26 cellular contexts compared by ENCODE assay signal in genomic region chr7:27900006-27900405, GRCh38.
DNase-seq lines count a peak whose midpoint lies in the region; ATAC-seq, FAIRE-seq and TF ChIP-seq lines count a peak whose summit lies in the region.
"Had no signal": no experiment of that assay in that cellular context is flagged by ENCODE, and none has a peak within 500 bp of the region (broad histone marks: within the 10 kb centered on the region; RNA-seq: fewer than 3 reads in every experiment).

No MANE protein-coding gene starts in this region.

- intact Hi-C loops in gastrocnemius medialis (cut with DNase I; ENCODE audit: low total_unique reads) (no loop called here), dorsolateral prefrontal cortex (cut with DNase I) (no loop called here)

- peak overlapping the region; percentile 72 for H3K27ac Mint-ChIP-seq in activated naive CD8-positive, alpha-beta T cell treated with anti-CD3 and anti-CD28 coated beads, Interleukin-2, amount 10 ng/mL, durations not matched to agents 7 days and 5 days
- no peak overlapping the region for H3K27ac Mint-ChIP-seq in activated naive CD8-positive, alpha-beta T cell treated with anti-CD3 and anti-CD28 coated beads for 36 hours
- no peak overlapping the region for H3K27ac Mint-ChIP-seq in T-helper 17 cell
- H3K27ac Mint-ChIP-seq: type B pancreatic cell had no signal

- POLR2A ChIA-PET in activated naive CD8-positive, alpha-beta T cell treated with anti-CD3 and anti-CD28 coated beads, Interleukin-2, amount 10 ng/mL, durations not matched to agents 7 days and 5 days (lab: Charles Lee), result interaction anchor here (0.6 to 0.7 kb wide), 2 partner anchors 10 to 161 kb away, joined by 3 read pairs; no protein-coding TSS in a partner anchor

- in situ Hi-C loops in gastrocnemius medialis (cut with MboI; ENCODE audit: low sequenced_read_pairs in 4 of 4), result loop anchor here in 1 of 4 donors (25.0 kb wide), 1 partner anchor 688 kb away; the partner anchor contains the start of gene HOXA13

- H3K9me3 ChIP-seq in gastrocnemius medialis (no peaks in the 10 kb centered on the region), T-helper 17 cell (ENCODE audit: control insufficient read depth, low read length, poor library complexity, severe bottlenecking) (no peaks in the 10 kb centered on the region), BE2C (no peaks in the 10 kb centered on the region)
- H3K9me3 ChIP-seq: colonic mucosa, right atrium auricular region had no signal

- H3K4me3 ChIP-seq in gastrocnemius medialis (no peak overlapping the region), BE2C (ENCODE audit: low read depth, low read length) (no peak overlapping the region), dorsolateral prefrontal cortex (no peak overlapping the region)
- H3K4me3 ChIP-seq: colonic mucosa, K562, right atrium auricular region had no signal

- peaks cover 2% of the 10 kb centered on the region for H3K27me3 Mint-ChIP-seq in activated naive CD8-positive, alpha-beta T cell treated with anti-CD3 and anti-CD28 coated beads, Interleukin-2, amount 10 ng/mL, durations not matched to agents 7 days and 5 days
- H3K27me3 Mint-ChIP-seq in activated naive CD8-positive, alpha-beta T cell treated with anti-CD3 and anti-CD28 coated beads for 36 hours, result no peaks in the 10 kb centered on the region
- no peaks in the 10 kb centered on the region for H3K27me3 Mint-ChIP-seq in T-helper 17 cell
- H3K27me3 Mint-ChIP-seq: CD4-positive, alpha-beta memory T cell; naive B cell; type B pancreatic cell had no signal

- no peaks in the 10 kb centered on the region for H3K36me3 ChIP-seq in gastrocnemius medialis
- H3K36me3 ChIP-seq in BE2C, result peaks cover 3% of the 10 kb centered on the region
- H3K36me3 ChIP-seq: brain microvascular endothelial cell, colonic mucosa, right atrium auricular region had no signal

- H3K4me1 ChIP-seq in gastrocnemius medialis (peaks cover 0 to 12% of the 10 kb centered on the region in 2 donors), BE2C (no peaks in the 10 kb centered on the region)
- H3K4me1 ChIP-seq: colonic mucosa had no signal

- no peak overlapping the region for H3K4me3 Mint-ChIP-seq in activated naive CD8-positive, alpha-beta T cell treated with anti-CD3 and anti-CD28 coated beads, Interleukin-2, amount 10 ng/mL, durations not matched to agents 7 days and 5 days
- no peak overlapping the region for H3K4me3 Mint-ChIP-seq in activated naive CD8-positive, alpha-beta T cell treated with anti-CD3 and anti-CD28 coated beads for 36 hours
- no peak overlapping the region for H3K4me3 Mint-ChIP-seq in T-helper 17 cell
- H3K4me3 Mint-ChIP-seq: type B pancreatic cell had no signal

- H3K36me3 Mint-ChIP-seq in activated naive CD8-positive, alpha-beta T cell treated with anti-CD3 and anti-CD28 coated beads, Interleukin-2, amount 10 ng/mL, durations not matched to agents 7 days and 5 days, result no peaks in the 10 kb centered on the region
- no peaks in the 10 kb centered on the region for H3K36me3 Mint-ChIP-seq in activated naive CD8-positive, alpha-beta T cell treated with anti-CD3 and anti-CD28 coated beads for 36 hours
- H3K36me3 Mint-ChIP-seq in T-helper 17 cell (ENCODE audit: low read depth), result no peaks in the 10 kb centered on the region
- H3K36me3 Mint-ChIP-seq: naive B cell, type B pancreatic cell had no signal

- no peak for TF ChIP-seq POLR2A in gastrocnemius medialis (IDR thresholded peaks at IDR 0.05)

- TF ChIP-seq CTCF in gastrocnemius medialis (IDR thresholded peaks at IDR 0.05 in 4 of 5, conservative IDR thresholded peaks at IDR 0.05 in 1 of 5) (no peak), BE2C (IDR thresholded peaks at IDR 0.05; ENCODE audit: low read depth, low read length) (no peak), dorsolateral prefrontal cortex (IDR thresholded peaks at IDR 0.05 in 54 of 56, conservative IDR thresholded peaks at IDR 0.05 in 2 of 56; ENCODE audit: low read depth in 1 of 56, partially characterized antibody in 56 of 56) (no peak)

- H3K27ac ChIP-seq in gastrocnemius medialis, result no peak overlapping the region
- H3K27ac ChIP-seq in dorsolateral prefrontal cortex, result no peak overlapping the region
- H3K27ac ChIP-seq: colonic mucosa, right atrium auricular region had no signal

- peaks cover 41% of the 10 kb centered on the region for H3K4me1 Mint-ChIP-seq in activated naive CD8-positive, alpha-beta T cell treated with anti-CD3 and anti-CD28 coated beads, Interleukin-2, amount 10 ng/mL, durations not matched to agents 7 days and 5 days
- H3K4me1 Mint-ChIP-seq in activated naive CD8-positive, alpha-beta T cell treated with anti-CD3 and anti-CD28 coated beads for 36 hours, result peaks cover 36% of the 10 kb centered on the region
- peaks cover 26% of the 10 kb centered on the region for H3K4me1 Mint-ChIP-seq in T-helper 17 cell

- FAIRE-seq in RCC 7860 (lab: Jason Lieb, UNC), result peak; percentile 45
- FAIRE-seq: K562 had no signal

- no peaks in the 10 kb centered on the region for H3K9me3 Mint-ChIP-seq in activated naive CD8-positive, alpha-beta T cell treated with anti-CD3 and anti-CD28 coated beads, Interleukin-2, amount 10 ng/mL, durations not matched to agents 7 days and 5 days
- no peaks in the 10 kb centered on the region for H3K9me3 Mint-ChIP-seq in activated naive CD8-positive, alpha-beta T cell treated with anti-CD3 and anti-CD28 coated beads for 36 hours
- H3K9me3 Mint-ChIP-seq: activated T-helper 1 cell treated with anti-CD3 and anti-CD28 coated beads, Interleukin-12 subunit alpha, Interleukin-12 subunit beta, Interleukin-2, Interleukin-4 antibody, amounts not matched to agents 30 ng/mL and 10 ng/mL and 1 ng/mL, durations not matched to agents 14 hours and 24 hours and 36 hours; naive B cell; type B pancreatic cell had no signal

- DNase-seq in activated naive CD8-positive, alpha-beta T cell treated with anti-CD3 and anti-CD28 coated beads, Interleukin-2, amount 10 ng/mL, durations not matched to agents 7 days and 5 days, result no peak
- no peak for DNase-seq in activated naive CD8-positive, alpha-beta T cell treated with anti-CD3 and anti-CD28 coated beads for 36 hours
- no peak for DNase-seq in RCC 7860 (ENCODE audit: low spot score)
- peak; percentile 22 for DNase-seq in fibroblast of gingiva (ENCODE audit: low read depth)
- no peak for DNase-seq in gastrocnemius medialis
- no peak for DNase-seq in T-helper 17 cell
- no peak for DNase-seq in BE2C
- DNase-seq in dorsolateral prefrontal cortex, result no peak
- DNase-seq: brain microvascular endothelial cell; CD4-positive, alpha-beta memory T cell; colonic mucosa; DMS153; GDM1; head of caudate nucleus; left colon; mesendoderm; naive B cell; NCI-H1694; NCI-H526 treated with DMSO at 0.1 percent for 48 hours; stimulated activated CD4-positive, alpha-beta T cell treated with anti-CD3 and anti-CD28 coated beads, Interleukin-12 subunit alpha, Interleukin-12 subunit beta, amount 100 ng/mL, for 4 hours; T-helper 9 cell had no signal

- H3K27me3 ChIP-seq in gastrocnemius medialis (no peaks in the 10 kb centered on the region), BE2C (no peaks in the 10 kb centered on the region), dorsolateral prefrontal cortex (no peaks in the 10 kb centered on the region)
- H3K27me3 ChIP-seq: brain microvascular endothelial cell, colonic mucosa, right atrium auricular region had no signal

- ATAC-seq in activated naive CD8-positive, alpha-beta T cell treated with anti-CD3 and anti-CD28 coated beads, Interleukin-2, amount 10 ng/mL, durations not matched to agents 7 days and 5 days (ENCODE audit: low read depth), result no peak
- no peak for ATAC-seq in gastrocnemius medialis
- no peak for ATAC-seq in T-helper 17 cell
- ATAC-seq: HCT116, K562, left colon had no signal
